Comparison of ENCODE assay signal across 2 cellular contexts in genomic region chr18:26039203-26039602, GRCh38.
TF ChIP-seq lines count a peak whose summit lies in the region.

No MANE protein-coding gene starts in this region.

TF ChIP-seq in SK-N-SH, 30 proteins besides CTCF, POLR2A, EP300 and RAD21:
- TF ChIP-seq REST (IDR thresholded peaks at IDR 0.05; ENCODE audit: low read depth, low read length) (peak; percentile 74; the same call in 1 of the 2 replicates), FOXM1 (IDR thresholded peaks at IDR 0.05; ENCODE audit: low read depth) (no peak)

TF ChIP-seq in SK-N-SH treated with all-trans-retinoic acid at 6 μM for 48 hours, 23 proteins besides CTCF, POLR2A, EP300 and RAD21 (continued from another document):
- TF ChIP-seq ZFP3 (CRISPR knock-in tag; IDR thresholded peaks at IDR 0.05) (no peak), OSR1 (CRISPR knock-in tag; IDR thresholded peaks at IDR 0.05) (no peak)
- TF ChIP-seq, protein P1, sequence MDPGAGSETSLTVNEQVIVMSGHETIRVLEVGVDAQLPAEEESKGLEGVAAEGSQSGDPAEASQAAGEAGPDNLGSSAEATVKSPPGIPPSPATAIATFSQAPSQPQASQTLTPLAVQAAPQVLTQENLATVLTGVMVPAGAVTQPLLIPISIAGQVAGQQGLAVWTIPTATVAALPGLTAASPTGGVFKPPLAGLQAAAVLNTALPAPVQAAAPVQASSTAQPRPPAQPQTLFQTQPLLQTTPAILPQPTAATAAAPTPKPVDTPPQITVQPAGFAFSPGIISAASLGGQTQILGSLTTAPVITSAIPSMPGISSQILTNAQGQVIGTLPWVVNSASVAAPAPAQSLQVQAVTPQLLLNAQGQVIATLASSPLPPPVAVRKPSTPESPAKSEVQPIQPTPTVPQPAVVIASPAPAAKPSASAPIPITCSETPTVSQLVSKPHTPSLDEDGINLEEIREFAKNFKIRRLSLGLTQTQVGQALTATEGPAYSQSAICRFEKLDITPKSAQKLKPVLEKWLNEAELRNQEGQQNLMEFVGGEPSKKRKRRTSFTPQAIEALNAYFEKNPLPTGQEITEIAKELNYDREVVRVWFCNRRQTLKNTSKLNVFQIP (CRISPR knock-in tag; IDR thresholded peaks at IDR 0.05; ENCODE audit: borderline replicate concordance, low read depth), result no peak
